In genomic region chr19:50858896-50859295, GRCh38 we compare ENCODE assay signal across 1 cellular context.
TF ChIP-seq lines count a peak whose summit lies in the region.

No MANE protein-coding gene starts in this region.

TF ChIP-seq in GM23338, 12 proteins besides CTCF, POLR2A, EP300 and RAD21 (continued from another document):
- TF ChIP-seq ZNF462 (CRISPR knock-in tag; IDR thresholded peaks at IDR 0.05): no peak
- no peak for TF ChIP-seq REST (IDR thresholded peaks at IDR 0.05; ENCODE audit: unreplicated experiment)
- TF ChIP-seq ETS1 (IDR thresholded peaks at IDR 0.05): no peak
- TF ChIP-seq ZNF331 (CRISPR knock-in tag; IDR thresholded peaks at IDR 0.05; ENCODE audit: low read depth): no peak
- TF ChIP-seq STAT1 (IDR thresholded peaks at IDR 0.05; ENCODE audit: unreplicated experiment): no peak
